ENCODE assay signal across 7 cellular contexts in the genomic region with DNA sequence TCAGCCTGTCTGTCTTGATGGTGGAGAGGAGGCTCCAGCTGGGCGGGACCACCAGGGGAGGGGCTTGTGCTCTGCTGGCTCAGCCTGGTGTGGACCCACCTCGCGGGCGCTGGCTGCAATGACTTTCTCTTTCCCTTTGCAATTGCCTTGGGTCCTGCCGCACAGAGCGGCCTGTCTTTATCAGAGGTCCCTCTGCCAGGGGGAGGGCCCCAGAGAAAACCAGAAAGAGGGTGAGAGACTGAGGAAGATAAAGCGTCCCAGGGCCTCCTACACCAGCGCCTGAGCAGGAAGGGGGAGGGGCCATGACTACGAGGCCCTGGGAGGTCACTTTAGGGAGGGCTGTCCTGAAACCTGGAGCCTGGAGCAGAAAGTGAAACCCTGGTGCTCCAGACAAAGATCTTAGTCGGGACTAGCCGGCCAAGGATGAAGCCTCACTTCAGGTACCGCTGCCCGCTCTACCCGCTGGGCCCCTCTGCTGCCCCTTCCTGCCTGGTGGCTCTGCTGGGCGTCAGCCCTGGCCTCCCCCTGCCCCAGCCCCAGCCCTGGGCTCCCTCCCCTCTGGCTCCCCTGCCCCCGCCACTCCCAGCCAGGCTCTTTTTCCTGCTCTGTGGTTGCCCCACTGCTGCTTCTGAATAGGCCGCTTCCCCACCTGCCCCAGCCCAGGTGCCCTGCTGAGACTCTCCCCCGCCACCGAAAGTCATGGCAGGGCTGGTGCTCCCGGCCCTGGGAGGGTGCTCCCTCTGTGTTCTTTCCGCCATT. TPM values are rescaled to one million over a fixed set of nuclear protein-coding genes. Genes with fewer than 3 reads are reported as not detected.
DNase-seq lines count a peak whose midpoint lies in the region; ATAC-seq and TF ChIP-seq lines count a peak whose summit lies in the region.
"Not testable (repeated sequence)": the region's sequence is repeated elsewhere in the genome, so short reads cannot be mapped to it uniquely, and the experiment has no call there.

TSS of gene APOBEC3F (plus strand) at position 327 of the 759 bp plus-strand sequence. CDS start at position 424, 97 bp downstream.

- H3K27ac ChIP-seq in mammary epithelial cell (ENCODE audit: insufficient read depth, low read depth, low read length) (peak within 1 kb of the TSS; percentile 57), gastrocnemius medialis (peak within 1 kb of the TSS; percentile 61 to 75 (median 71))
- not testable (repeated sequence) for H3K27ac ChIP-seq in iPS-18a (ENCODE audit: low read length)

- peak; percentile 18 for DNase-seq in NCI-H1694 (lab: John Stamatoyannopoulos, UW)
- DNase-seq in activated CD4-positive, alpha-beta T cell treated with anti-CD3 and anti-CD28 coated beads for 1 hour: peak; percentile 47
- DNase-seq in mammary epithelial cell: peak; percentile 60
- peak in 1 of 2 donors; percentile 40 for DNase-seq in gastrocnemius medialis

- H3K79me2 ChIP-seq in mammary epithelial cell (ENCODE audit: insufficient read depth, low read length): peaks cover 17% of the 10 kb centered on the region

- H3K27me3 ChIP-seq in mammary epithelial cell (ENCODE audit: insufficient read depth, low read length); iPS-18a (ENCODE audit: control insufficient read depth, insufficient read depth, low read length); gastrocnemius medialis: not testable (repeated sequence)

- not testable (repeated sequence) for H4K20me1 ChIP-seq in mammary epithelial cell (ENCODE audit: insufficient read depth, low read length)

- H3K9ac ChIP-seq in mammary epithelial cell (ENCODE audit: insufficient read depth, low read length) (peak within 1 kb of the TSS; percentile 67), iPS-18a (ENCODE audit: low read length) (peak within 1 kb of the TSS; percentile 22)

- WGBS in mammary epithelial cell (ENCODE audit: low coverage, missing lambda C conversion rate): 2% methylated on average over 12 of the region's 21 CpGs

- not testable (repeated sequence) for H3K36me3 ChIP-seq in mammary epithelial cell (ENCODE audit: insufficient read depth, low read length); iPS-18a (ENCODE audit: control insufficient read depth, low read depth, low read length); gastrocnemius medialis

- dilution Hi-C loops in mammary epithelial cell (cut with HindIII; ENCODE audit: low sequenced_read_pairs): not testable (repeated sequence)

- TF ChIP-seq CTCF in mammary epithelial cell (conservative IDR thresholded peaks at IDR 0.05 in 1 of 2, IDR thresholded peaks at IDR 0.05 in 1 of 2; ENCODE audit: extremely low read depth in 1 of 2, insufficient read depth in 1 of 2, low read depth in 1 of 2, low read length in 2 of 2); gastrocnemius medialis (IDR thresholded peaks at IDR 0.05 in 4 of 5, conservative IDR thresholded peaks at IDR 0.05 in 1 of 5): not testable (repeated sequence)

- H3K9me3 ChIP-seq in mammary epithelial cell (replicated peaks; ENCODE audit: insufficient read depth, low read length); iPS-18a (ENCODE audit: control insufficient read depth, low read depth, low read length); gastrocnemius medialis: not testable (repeated sequence)

- peak within 1 kb of the TSS; percentile 79 for H2AFZ ChIP-seq in mammary epithelial cell (ENCODE audit: low read depth, low read length)

- H3K4me3 ChIP-seq in mammary epithelial cell (replicated peaks in 1 of 3; ENCODE audit: insufficient read depth in 1 of 3, low read depth in 2 of 3, low read length in 3 of 3): peak within 1 kb of the TSS; percentile 54 to 71 (median 69)
- H3K4me3 ChIP-seq in iPS-18a (ENCODE audit: low read length): peak within 1 kb of the TSS; percentile 51
- H3K4me3 ChIP-seq in gastrocnemius medialis: peak within 1 kb of the TSS; percentile 38 to 61 (median 48)

- CTCF ChIA-PET in mammary epithelial cell (lab: Charles Lee; ENCODE audit: low non-redundant PET): not testable (repeated sequence)

- TF ChIP-seq POLR2A in gastrocnemius medialis (IDR thresholded peaks at IDR 0.05): peak; percentile 23 to 42

- ATAC-seq in GM18517 (IDR thresholded peaks at IDR 0.05; ENCODE audit: unreplicated experiment) (peak; percentile 68), HG02840 (IDR thresholded peaks at IDR 0.05; ENCODE audit: low FRiP score, unreplicated experiment) (peak; percentile 61), gastrocnemius medialis (peak; percentile 83 to 91)

- H3K4me1 ChIP-seq in mammary epithelial cell (ENCODE audit: insufficient read depth, low read length); gastrocnemius medialis: not testable (repeated sequence)
- H3K4me1 ChIP-seq in iPS-18a (ENCODE audit: control insufficient read depth, low read depth, low read length): peaks cover 21% of the 10 kb centered on the region

- not testable (repeated sequence) for BruUV-seq in mammary epithelial cell (replicated peaks; lab: Mats Ljungman, UMichigan)

- intact Hi-C loops in mammary epithelial cell (cut with micrococcal nuclease): loop anchor here (2.0 kb wide), 1 partner anchor 26 kb away; the partner anchor contains the start of gene APOBEC3C
- intact Hi-C loops in gastrocnemius medialis (cut with DNase I; ENCODE audit: low total_unique reads): not testable (repeated sequence)

- in situ Hi-C loops in mammary epithelial cell (cut with MboI; ENCODE audit: low sequenced_read_pairs in 2 of 2); gastrocnemius medialis (cut with MboI; ENCODE audit: low sequenced_read_pairs in 4 of 4): not testable (repeated sequence)

- H3K4me2 ChIP-seq in mammary epithelial cell (ENCODE audit: insufficient read depth, low read depth, low read length): peak within 1 kb of the TSS; percentile 86

RNA-seq across cellular contexts. Expression of gene APOBEC3F, which starts in this region (rescaled TPM):
- total RNA-seq in mammary epithelial cell (10 to 100 TPM in 1 of 2 donors, 1 to 10 TPM in 1; 3.5 to 16.4 TPM), gastrocnemius medialis (under 1 TPM in 1 of 4 donors, not detected in 3; 0.98 TPM)
- 13.4 TPM for polyA plus RNA-seq in mammary epithelial cell
- polyA minus RNA-seq in mammary epithelial cell: 26.3 TPM

Comparison
In these comparisons a context has a peak if more than half of its experiments do, and no peak if none do; other contexts are left out.
1. Peak in ATAC-seq, H3K4me3 ChIP-seq and H3K27ac ChIP-seq in gastrocnemius medialis; RNA of the gene not detected or under 1 TPM.